ENCODE assay signal across 1 cellular context in the genomic region with DNA sequence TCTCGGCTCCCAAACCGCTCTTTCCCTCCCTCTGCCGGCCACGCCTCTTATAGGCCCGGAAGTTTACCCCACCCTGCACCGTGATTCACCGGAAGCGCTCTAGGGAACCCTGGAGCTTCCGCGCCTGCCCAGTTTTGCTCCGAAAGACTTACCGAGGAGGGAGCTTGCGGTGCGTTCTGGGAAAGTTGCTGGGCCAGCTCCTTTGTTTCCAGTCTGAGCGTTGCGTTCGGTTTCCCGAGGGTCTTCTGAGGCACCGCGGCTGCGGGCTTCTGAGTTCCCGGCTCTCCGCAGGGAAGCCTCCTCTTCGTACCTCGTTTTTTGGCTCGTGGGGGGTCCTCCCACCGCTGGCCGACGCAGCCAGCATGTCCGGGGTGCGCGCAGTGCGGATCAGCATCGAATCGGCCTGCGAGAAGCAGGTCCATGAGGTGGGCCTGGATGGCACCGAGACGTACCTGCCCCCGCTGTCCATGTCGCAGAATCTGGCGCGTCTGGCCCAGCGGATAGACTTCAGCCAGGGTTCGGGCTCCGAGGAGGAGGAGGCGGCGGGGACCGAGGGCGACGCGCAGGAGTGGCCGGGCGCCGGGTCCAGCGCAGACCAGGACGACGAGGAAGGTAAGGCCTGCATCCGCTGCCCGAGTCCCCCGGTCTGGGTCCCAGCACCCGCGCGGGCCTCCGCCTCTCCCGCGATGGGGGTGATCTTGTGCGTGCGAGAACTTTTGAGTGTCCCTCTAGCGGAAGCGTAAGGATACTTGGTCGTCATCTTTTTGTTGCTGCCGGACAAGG.
TF ChIP-seq lines count a peak whose summit lies in the region.

A gene with protein sequence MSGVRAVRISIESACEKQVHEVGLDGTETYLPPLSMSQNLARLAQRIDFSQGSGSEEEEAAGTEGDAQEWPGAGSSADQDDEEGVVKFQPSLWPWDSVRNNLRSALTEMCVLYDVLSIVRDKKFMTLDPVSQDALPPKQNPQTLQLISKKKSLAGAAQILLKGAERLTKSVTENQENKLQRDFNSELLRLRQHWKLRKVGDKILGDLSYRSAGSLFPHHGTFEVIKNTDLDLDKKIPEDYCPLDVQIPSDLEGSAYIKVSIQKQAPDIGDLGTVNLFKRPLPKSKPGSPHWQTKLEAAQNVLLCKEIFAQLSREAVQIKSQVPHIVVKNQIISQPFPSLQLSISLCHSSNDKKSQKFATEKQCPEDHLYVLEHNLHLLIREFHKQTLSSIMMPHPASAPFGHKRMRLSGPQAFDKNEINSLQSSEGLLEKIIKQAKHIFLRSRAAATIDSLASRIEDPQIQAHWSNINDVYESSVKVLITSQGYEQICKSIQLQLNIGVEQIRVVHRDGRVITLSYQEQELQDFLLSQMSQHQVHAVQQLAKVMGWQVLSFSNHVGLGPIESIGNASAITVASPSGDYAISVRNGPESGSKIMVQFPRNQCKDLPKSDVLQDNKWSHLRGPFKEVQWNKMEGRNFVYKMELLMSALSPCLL (plus strand): TSS at position 131 of the 783 bp plus-strand sequence. CDS start 232 bp downstream, at position 363.

TF ChIP-seq in HepG2, 621 proteins besides CTCF, POLR2A, EP300 and RAD21 (continued from another document):
- TF ChIP-seq, protein P1, sequence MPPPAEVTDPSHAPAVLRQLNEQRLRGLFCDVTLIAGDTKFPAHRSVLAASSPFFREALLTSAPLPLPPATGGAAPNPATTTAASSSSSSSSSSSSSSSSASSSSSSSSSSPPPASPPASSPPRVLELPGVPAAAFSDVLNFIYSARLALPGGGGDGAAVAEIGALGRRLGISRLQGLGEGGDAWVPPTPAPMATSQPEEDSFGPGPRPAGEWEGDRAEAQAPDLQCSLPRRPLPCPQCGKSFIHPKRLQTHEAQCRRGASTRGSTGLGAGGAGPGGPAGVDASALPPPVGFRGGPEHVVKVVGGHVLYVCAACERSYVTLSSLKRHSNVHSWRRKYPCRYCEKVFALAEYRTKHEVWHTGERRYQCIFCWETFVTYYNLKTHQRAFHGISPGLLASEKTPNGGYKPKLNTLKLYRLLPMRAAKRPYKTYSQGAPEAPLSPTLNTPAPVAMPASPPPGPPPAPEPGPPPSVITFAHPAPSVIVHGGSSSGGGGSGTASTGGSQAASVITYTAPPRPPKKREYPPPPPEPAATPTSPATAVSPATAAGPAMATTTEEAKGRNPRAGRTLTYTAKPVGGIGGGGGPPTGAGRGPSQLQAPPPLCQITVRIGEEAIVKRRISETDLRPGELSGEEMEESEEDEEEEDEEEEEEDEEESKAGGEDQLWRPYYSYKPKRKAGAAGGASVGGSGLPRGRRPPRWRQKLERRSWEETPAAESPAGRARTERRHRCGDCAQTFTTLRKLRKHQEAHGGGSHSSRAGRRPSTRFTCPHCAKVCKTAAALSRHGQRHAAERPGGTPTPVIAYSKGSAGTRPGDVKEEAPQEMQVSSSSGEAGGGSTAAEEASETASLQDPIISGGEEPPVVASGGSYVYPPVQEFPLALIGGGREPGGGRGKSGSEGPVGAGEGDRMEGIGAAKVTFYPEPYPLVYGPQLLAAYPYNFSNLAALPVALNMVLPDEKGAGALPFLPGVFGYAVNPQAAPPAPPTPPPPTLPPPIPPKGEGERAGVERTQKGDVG (CRISPR knock-in tag; IDR thresholded peaks at IDR 0.05; ENCODE audit: borderline replicate concordance) = 0 out of 2 replicates have a peak, but pooled peaks have one; percentile 46
- TF ChIP-seq HOXD1 (CRISPR knock-in tag; IDR thresholded peaks at IDR 0.05) (no peak), ZNF816 (CRISPR knock-in tag; IDR thresholded peaks at IDR 0.05; ENCODE audit: borderline replicate concordance) (peak; percentile 87), ZMYM3 (CRISPR knock-in tag; IDR thresholded peaks at IDR 0.05) (0 out of 2 replicates have a peak, but pooled peaks have one; percentile 19), ZNF124 (CRISPR knock-in tag; IDR thresholded peaks at IDR 0.05) (0 out of 2 replicates have a peak, but pooled peaks have one; percentile 20), ZNF543 (CRISPR knock-in tag; IDR thresholded peaks at IDR 0.05) (0 out of 2 replicates have a peak, but pooled peaks have one; percentile 67), RARA (CRISPR knock-in tag; IDR thresholded peaks at IDR 0.05) (peak; percentile 14; the same call in 1 of the 2 replicates), ZNF781 (CRISPR knock-in tag; IDR thresholded peaks at IDR 0.05; ENCODE audit: borderline replicate concordance, not compliant biosample characterization) (peak; percentile 83), NR1H2 (CRISPR knock-in tag; IDR thresholded peaks at IDR 0.05; ENCODE audit: borderline replicate concordance, low read depth) (peak; percentile 59; the same call in 1 of the 2 replicates), RCOR2 (CRISPR knock-in tag; IDR thresholded peaks at IDR 0.05) (no peak), ZNF761 (CRISPR knock-in tag; conservative IDR thresholded peaks at IDR 0.05) (peak; percentile 70; the same call in 1 of the 2 replicates), ZNF614 (CRISPR knock-in tag; IDR thresholded peaks at IDR 0.05; ENCODE audit: borderline replicate concordance) (peak; percentile 66; the same call in 1 of the 2 replicates), CREB1 (IDR thresholded peaks at IDR 0.05) (no peak; the same call in 1 of the 2 replicates), CREB1 (CRISPR knock-in tag; IDR thresholded peaks at IDR 0.05) (peak; percentile 79), NFE2L1 (CRISPR knock-in tag; IDR thresholded peaks at IDR 0.05; ENCODE audit: borderline replicate concordance) (0 out of 2 replicates have a peak, but pooled peaks have one; percentile 73), ZFX (CRISPR knock-in tag; IDR thresholded peaks at IDR 0.05; ENCODE audit: low read depth) (peak; percentile 88), TARDBP (CRISPR knock-in tag; IDR thresholded peaks at IDR 0.05) (peak; percentile 58; the same call in 1 of the 2 replicates), HHEX (CRISPR knock-in tag; IDR thresholded peaks at IDR 0.05) (no peak)
- TF ChIP-seq, protein P2, sequence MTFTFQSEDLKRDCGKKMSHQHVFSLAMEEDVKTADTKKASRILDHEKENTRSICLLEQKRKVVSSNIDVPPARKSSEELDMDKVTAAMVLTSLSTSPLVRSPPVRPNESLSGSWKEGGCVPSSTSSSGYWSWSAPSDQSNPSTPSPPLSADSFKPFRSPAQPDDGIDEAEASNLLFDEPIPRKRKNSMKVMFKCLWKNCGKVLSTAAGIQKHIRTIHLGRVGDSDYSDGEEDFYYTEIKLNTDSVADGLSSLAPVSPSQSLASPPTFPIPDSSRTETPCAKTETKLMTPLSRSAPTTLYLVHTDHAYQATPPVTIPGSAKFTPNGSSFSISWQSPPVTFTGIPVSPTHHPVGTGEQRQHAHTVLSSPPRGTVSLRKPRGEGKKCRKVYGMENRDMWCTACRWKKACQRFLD (CRISPR knock-in tag; IDR thresholded peaks at IDR 0.05; ENCODE audit: borderline replicate concordance) = peak; percentile 36; the same call in 1 of the 2 replicates
- TF ChIP-seq, protein P3, sequence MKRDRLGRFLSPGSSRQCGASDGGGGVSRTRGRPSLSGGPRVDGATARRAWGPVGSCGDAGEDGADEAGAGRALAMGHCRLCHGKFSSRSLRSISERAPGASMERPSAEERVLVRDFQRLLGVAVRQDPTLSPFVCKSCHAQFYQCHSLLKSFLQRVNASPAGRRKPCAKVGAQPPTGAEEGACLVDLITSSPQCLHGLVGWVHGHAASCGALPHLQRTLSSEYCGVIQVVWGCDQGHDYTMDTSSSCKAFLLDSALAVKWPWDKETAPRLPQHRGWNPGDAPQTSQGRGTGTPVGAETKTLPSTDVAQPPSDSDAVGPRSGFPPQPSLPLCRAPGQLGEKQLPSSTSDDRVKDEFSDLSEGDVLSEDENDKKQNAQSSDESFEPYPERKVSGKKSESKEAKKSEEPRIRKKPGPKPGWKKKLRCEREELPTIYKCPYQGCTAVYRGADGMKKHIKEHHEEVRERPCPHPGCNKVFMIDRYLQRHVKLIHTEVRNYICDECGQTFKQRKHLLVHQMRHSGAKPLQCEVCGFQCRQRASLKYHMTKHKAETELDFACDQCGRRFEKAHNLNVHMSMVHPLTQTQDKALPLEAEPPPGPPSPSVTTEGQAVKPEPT (CRISPR knock-in tag; IDR thresholded peaks at IDR 0.05; ENCODE audit: low read depth) = no peak; the same call in none of the 2 replicates
- TF ChIP-seq, protein P4, sequence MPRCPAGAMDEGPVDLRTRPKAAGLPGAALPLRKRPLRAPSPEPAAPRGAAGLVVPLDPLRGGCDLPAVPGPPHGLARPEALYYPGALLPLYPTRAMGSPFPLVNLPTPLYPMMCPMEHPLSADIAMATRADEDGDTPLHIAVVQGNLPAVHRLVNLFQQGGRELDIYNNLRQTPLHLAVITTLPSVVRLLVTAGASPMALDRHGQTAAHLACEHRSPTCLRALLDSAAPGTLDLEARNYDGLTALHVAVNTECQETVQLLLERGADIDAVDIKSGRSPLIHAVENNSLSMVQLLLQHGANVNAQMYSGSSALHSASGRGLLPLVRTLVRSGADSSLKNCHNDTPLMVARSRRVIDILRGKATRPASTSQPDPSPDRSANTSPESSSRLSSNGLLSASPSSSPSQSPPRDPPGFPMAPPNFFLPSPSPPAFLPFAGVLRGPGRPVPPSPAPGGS (CRISPR knock-in tag; IDR thresholded peaks at IDR 0.05) = no peak
- TF ChIP-seq, protein P5, sequence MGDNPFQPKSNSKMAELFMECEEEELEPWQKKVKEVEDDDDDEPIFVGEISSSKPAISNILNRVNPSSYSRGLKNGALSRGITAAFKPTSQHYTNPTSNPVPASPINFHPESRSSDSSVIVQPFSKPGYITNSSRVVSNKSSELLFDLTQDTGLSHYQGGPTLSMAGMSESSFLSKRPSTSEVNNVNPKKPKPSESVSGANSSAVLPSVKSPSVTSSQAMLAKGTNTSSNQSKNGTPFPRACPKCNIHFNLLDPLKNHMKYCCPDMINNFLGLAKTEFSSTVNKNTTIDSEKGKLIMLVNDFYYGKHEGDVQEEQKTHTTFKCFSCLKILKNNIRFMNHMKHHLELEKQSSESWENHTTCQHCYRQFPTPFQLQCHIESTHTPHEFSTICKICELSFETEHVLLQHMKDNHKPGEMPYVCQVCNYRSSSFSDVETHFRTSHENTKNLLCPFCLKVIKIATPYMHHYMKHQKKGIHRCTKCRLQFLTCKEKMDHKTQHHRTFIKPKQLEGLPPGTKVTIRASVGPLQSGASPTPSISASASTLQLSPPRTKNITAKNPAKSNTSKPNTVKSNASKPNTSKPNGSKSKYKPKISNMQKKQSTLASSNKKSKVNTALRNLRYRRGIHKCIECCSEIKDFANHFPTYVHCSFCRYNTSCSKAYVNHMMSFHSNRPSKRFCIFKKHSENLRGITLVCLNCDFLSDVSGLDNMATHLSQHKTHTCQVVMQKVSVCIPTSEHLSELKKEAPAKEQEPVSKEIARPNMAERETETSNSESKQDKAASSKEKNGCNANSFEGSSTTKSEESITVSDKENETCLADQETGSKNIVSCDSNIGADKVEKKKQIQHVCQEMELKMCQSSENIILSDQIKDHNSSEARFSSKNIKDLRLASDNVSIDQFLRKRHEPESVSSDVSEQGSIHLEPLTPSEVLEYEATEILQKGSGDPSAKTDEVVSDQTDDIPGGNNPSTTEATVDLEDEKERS (CRISPR knock-in tag; IDR thresholded peaks at IDR 0.05) = peak; percentile 85; the same call in 1 of the 2 replicates
- TF ChIP-seq, protein P6, sequence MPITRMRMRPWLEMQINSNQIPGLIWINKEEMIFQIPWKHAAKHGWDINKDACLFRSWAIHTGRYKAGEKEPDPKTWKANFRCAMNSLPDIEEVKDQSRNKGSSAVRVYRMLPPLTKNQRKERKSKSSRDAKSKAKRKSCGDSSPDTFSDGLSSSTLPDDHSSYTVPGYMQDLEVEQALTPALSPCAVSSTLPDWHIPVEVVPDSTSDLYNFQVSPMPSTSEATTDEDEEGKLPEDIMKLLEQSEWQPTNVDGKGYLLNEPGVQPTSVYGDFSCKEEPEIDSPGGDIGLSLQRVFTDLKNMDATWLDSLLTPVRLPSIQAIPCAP (CRISPR knock-in tag; IDR thresholded peaks at IDR 0.05; ENCODE audit: low read depth) = 0 out of 2 replicates have a peak, but pooled peaks have one; percentile 36
- TF ChIP-seq, protein P7, sequence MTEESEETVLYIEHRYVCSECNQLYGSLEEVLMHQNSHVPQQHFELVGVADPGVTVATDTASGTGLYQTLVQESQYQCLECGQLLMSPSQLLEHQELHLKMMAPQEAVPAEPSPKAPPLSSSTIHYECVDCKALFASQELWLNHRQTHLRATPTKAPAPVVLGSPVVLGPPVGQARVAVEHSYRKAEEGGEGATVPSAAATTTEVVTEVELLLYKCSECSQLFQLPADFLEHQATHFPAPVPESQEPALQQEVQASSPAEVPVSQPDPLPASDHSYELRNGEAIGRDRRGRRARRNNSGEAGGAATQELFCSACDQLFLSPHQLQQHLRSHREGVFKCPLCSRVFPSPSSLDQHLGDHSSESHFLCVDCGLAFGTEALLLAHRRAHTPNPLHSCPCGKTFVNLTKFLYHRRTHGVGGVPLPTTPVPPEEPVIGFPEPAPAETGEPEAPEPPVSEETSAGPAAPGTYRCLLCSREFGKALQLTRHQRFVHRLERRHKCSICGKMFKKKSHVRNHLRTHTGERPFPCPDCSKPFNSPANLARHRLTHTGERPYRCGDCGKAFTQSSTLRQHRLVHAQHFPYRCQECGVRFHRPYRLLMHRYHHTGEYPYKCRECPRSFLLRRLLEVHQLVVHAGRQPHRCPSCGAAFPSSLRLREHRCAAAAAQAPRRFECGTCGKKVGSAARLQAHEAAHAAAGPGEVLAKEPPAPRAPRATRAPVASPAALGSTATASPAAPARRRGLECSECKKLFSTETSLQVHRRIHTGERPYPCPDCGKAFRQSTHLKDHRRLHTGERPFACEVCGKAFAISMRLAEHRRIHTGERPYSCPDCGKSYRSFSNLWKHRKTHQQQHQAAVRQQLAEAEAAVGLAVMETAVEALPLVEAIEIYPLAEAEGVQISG (CRISPR knock-in tag; IDR thresholded peaks at IDR 0.05) = peak; percentile 87
- TF ChIP-seq, protein P8, sequence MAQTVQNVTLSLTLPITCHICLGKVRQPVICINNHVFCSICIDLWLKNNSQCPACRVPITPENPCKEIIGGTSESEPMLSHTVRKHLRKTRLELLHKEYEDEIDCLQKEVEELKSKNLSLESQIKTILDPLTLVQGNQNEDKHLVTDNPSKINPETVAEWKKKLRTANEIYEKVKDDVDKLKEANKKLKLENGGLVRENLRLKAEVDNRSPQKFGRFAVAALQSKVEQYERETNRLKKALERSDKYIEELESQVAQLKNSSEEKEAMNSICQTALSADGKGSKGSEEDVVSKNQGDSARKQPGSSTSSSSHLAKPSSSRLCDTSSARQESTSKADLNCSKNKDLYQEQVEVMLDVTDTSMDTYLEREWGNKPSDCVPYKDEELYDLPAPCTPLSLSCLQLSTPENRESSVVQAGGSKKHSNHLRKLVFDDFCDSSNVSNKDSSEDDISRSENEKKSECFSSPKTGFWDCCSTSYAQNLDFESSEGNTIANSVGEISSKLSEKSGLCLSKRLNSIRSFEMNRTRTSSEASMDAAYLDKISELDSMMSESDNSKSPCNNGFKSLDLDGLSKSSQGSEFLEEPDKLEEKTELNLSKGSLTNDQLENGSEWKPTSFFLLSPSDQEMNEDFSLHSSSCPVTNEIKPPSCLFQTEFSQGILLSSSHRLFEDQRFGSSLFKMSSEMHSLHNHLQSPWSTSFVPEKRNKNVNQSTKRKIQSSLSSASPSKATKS (CRISPR knock-in tag; IDR thresholded peaks at IDR 0.05) = peak; percentile 76; the same call in 1 of the 2 replicates
- TF ChIP-seq, protein P9, sequence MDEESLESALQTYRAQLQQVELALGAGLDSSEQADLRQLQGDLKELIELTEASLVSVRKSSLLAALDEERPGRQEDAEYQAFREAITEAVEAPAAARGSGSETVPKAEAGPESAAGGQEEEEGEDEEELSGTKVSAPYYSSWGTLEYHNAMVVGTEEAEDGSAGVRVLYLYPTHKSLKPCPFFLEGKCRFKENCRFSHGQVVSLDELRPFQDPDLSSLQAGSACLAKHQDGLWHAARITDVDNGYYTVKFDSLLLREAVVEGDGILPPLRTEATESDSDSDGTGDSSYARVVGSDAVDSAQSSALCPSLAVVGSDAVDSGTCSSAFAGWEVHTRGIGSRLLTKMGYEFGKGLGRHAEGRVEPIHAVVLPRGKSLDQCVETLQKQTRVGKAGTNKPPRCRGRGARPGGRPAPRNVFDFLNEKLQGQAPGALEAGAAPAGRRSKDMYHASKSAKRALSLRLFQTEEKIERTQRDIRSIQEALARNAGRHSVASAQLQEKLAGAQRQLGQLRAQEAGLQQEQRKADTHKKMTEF (CRISPR knock-in tag; IDR thresholded peaks at IDR 0.05) = peak; percentile 56; the same call in 1 of the 2 replicates
